ENCODE assay signal across 20 cellular contexts in genomic region chr20:54227751-54228150, GRCh38.
"Had no signal": no experiment of that assay in that cellular context is flagged by ENCODE, and none has a peak within 500 bp of the region (broad histone marks: within the 10 kb centered on the region; RNA-seq: fewer than 3 reads in every experiment).

No MANE protein-coding gene starts in this region.

- H3K27ac ChIP-seq: left lung, tibial nerve, VCaP had no signal

- H3K4me1 ChIP-seq: left lung had no signal

- H3K9me3 ChIP-seq: mucosa of descending colon had no signal

- ATAC-seq: activated naive CD8-positive, alpha-beta T cell treated with anti-CD3 and anti-CD28 coated beads, Interleukin-2, amount 50 U/mL, for 24 hours; activated T-helper 17 cell treated with anti-CD3 and anti-CD28 coated beads, Interleukin-2, amount 50 U/mL, for 72 hours; left lung; mucosa of descending colon; naive thymus-derived CD8-positive, alpha-beta T cell had no signal

- H3K4me3 ChIP-seq: left lung, mucosa of descending colon, tibial nerve had no signal

- DNase-seq: activated CD4-positive, alpha-beta T cell treated with anti-CD3 and anti-CD28 coated beads, Interleukin-2, amount 50 U/mL, for 48 hours; activated naive CD4-positive, alpha-beta T cell treated with Interleukin-2 at 50 U/mL for 16 hours; activated naive CD8-positive, alpha-beta T cell treated with anti-CD3 and anti-CD28 coated beads, Interleukin-2, amount 50 U/mL, for 24 hours; aorta; cortex of kidney; effector CD4-positive, alpha-beta T cell; foreskin fibroblast; hypothalamus; kidney; left lung; mammary epithelial cell; mucosa of descending colon; naive thymus-derived CD8-positive, alpha-beta T cell; stimulated activated CD4-positive, alpha-beta T cell treated with anti-CD3 and anti-CD28 coated beads, Interleukin-15, amount 100 ng/mL, for 24 hours; stimulated activated CD4-positive, alpha-beta T cell treated with anti-CD3 and anti-CD28 coated beads, Interleukin-4, amount 100 ng/mL, for 1 hour; stimulated activated naive CD4-positive, alpha-beta T cell treated with Interleukin-2 at 50 U/mL for 16 hours; substantia nigra had no signal

- H3K36me3 ChIP-seq: left lung, tibial nerve had no signal

- H3K27ac Mint-ChIP-seq: activated naive CD8-positive, alpha-beta T cell treated with anti-CD3 and anti-CD28 coated beads, Interleukin-2, amount 50 U/mL, for 24 hours; activated T-helper 17 cell treated with anti-CD3 and anti-CD28 coated beads, Interleukin-2, amount 50 U/mL, for 72 hours had no signal

- H3K4me1 Mint-ChIP-seq: activated T-helper 17 cell treated with anti-CD3 and anti-CD28 coated beads, Interleukin-2, amount 50 U/mL, for 72 hours had no signal

- H3K4me3 Mint-ChIP-seq: activated naive CD8-positive, alpha-beta T cell treated with anti-CD3 and anti-CD28 coated beads, Interleukin-2, amount 50 U/mL, for 24 hours; activated T-helper 17 cell treated with anti-CD3 and anti-CD28 coated beads, Interleukin-2, amount 50 U/mL, for 72 hours; naive thymus-derived CD8-positive, alpha-beta T cell had no signal

- H3K27me3 ChIP-seq: left lung, tibial nerve had no signal
